20 cellular contexts compared by ENCODE assay signal in genomic region chr17:67837965-67838364, GRCh38.
"Had no signal": no experiment of that assay in that cellular context is flagged by ENCODE, and none has a peak within 500 bp of the region (broad histone marks: within the 10 kb centered on the region; RNA-seq: fewer than 3 reads in every experiment).

No MANE protein-coding gene starts in this region.

- H3K27ac Mint-ChIP-seq: activated CD4-positive, alpha-beta T cell treated with anti-CD3 and anti-CD28 coated beads, Interleukin-2, amount 10 ng/mL, durations not matched to agents 24 days and 14 days; activated naive CD8-positive, alpha-beta T cell treated with anti-CD3 and anti-CD28 coated beads for 36 hours; activated T-cell treated with anti-CD3 and anti-CD28 coated beads, Interleukin-2, amount 50 U/mL, for 72 hours; brain had no signal

- H3K4me3 Mint-ChIP-seq: activated CD4-positive, alpha-beta T cell treated with anti-CD3 and anti-CD28 coated beads, Interleukin-2, amount 10 ng/mL, durations not matched to agents 24 days and 14 days; activated naive CD8-positive, alpha-beta T cell treated with anti-CD3 and anti-CD28 coated beads for 36 hours; brain; natural killer cell had no signal

- DNase-seq: activated CD4-positive, alpha-beta T cell treated with anti-CD3 and anti-CD28 coated beads, Interleukin-2, amount 10 ng/mL, durations not matched to agents 24 days and 14 days; activated CD4-positive, CD25-positive, alpha-beta regulatory T cell; activated CD8-positive, alpha-beta memory T cell treated with anti-CD3 and anti-CD28 coated beads, Interleukin-2, amount 50 U/mL, for 48 hours; activated gamma-delta T cell; activated naive CD8-positive, alpha-beta T cell treated with anti-CD3 and anti-CD28 coated beads for 36 hours; activated T-cell treated with anti-CD3 and anti-CD28 coated beads, Interleukin-2, amount 50 U/mL, for 72 hours; central memory CD4-positive, alpha-beta T cell; esophagus squamous epithelium; hippocampal formation; left lung; mucosa of descending colon; natural killer cell; right cardiac atrium; stimulated activated naive CD8-positive, alpha-beta T cell treated with anti-CD3 and anti-CD28 coated beads, Interleukin-15, Interleukin-2, amounts not matched to agents 100 U/mL and 50 U/mL, for 24 hours; trophoblast cell had no signal

- H3K4me1 ChIP-seq: prostate gland had no signal

- H3K9me3 Mint-ChIP-seq: activated CD4-positive, alpha-beta T cell treated with anti-CD3 and anti-CD28 coated beads, Interleukin-2, amount 10 ng/mL, durations not matched to agents 24 days and 14 days; activated naive CD8-positive, alpha-beta T cell treated with anti-CD3 and anti-CD28 coated beads for 36 hours; activated T-cell treated with anti-CD3 and anti-CD28 coated beads, Interleukin-2, amount 50 U/mL, for 72 hours; natural killer cell had no signal

- ATAC-seq: activated T-cell treated with anti-CD3 and anti-CD28 coated beads, Interleukin-2, amount 50 U/mL, for 72 hours; left lung; mucosa of descending colon; natural killer cell; right cardiac atrium; stimulated activated naive CD8-positive, alpha-beta T cell treated with anti-CD3 and anti-CD28 coated beads, Interleukin-15, Interleukin-2, amounts not matched to agents 100 U/mL and 50 U/mL, for 24 hours had no signal

- H3K4me3 ChIP-seq: coronary artery, esophagus squamous epithelium, left lung, mucosa of descending colon, prostate gland had no signal

- FAIRE-seq: keratinocyte had no signal

- H3K27me3 ChIP-seq: esophagus squamous epithelium, left lung, neutrophil had no signal

- H3K27me3 Mint-ChIP-seq: activated CD4-positive, alpha-beta T cell treated with anti-CD3 and anti-CD28 coated beads, Interleukin-2, amount 10 ng/mL, durations not matched to agents 24 days and 14 days; activated naive CD8-positive, alpha-beta T cell treated with anti-CD3 and anti-CD28 coated beads for 36 hours; brain had no signal

- H3K36me3 Mint-ChIP-seq: natural killer cell had no signal

- H3K9me3 ChIP-seq: esophagus squamous epithelium, left lung, mucosa of descending colon, neutrophil, prostate gland had no signal

- H3K36me3 ChIP-seq: esophagus squamous epithelium, left lung, neutrophil, prostate gland had no signal

- H3K27ac ChIP-seq: coronary artery, esophagus squamous epithelium, left lung, neutrophil, prostate gland had no signal
